Comparison of ENCODE assay signal across 10 cellular contexts in genomic region chr3:187770224-187770623, GRCh38. TPM values are rescaled to one million over a fixed set of nuclear protein-coding genes. Genes with fewer than 3 reads are reported as not detected.
DNase-seq lines count a peak whose midpoint lies in the region; ATAC-seq and TF ChIP-seq lines count a peak whose summit lies in the region.
"Had no signal": no experiment of that assay in that cellular context is flagged by ENCODE, and none has a peak within 500 bp of the region (broad histone marks: within the 10 kb centered on the region; RNA-seq: fewer than 3 reads in every experiment).

No MANE protein-coding gene starts in this region.

- CTCF ChIA-PET in Calu3 (lab: Charles Lee): no interaction called here

- no peaks in the 10 kb centered on the region for H3K36me3 Mint-ChIP-seq in memory B cell
- no peaks in the 10 kb centered on the region for H3K36me3 Mint-ChIP-seq in Calu3 (ENCODE audit: insufficient read depth, unreplicated experiment)

- peaks cover 18% of the 10 kb centered on the region for H3K4me1 Mint-ChIP-seq in memory B cell
- peaks cover 6% of the 10 kb centered on the region for H3K4me1 Mint-ChIP-seq in Calu3 (ENCODE audit: low read depth, unreplicated experiment)

- BruUV-seq in Calu3 (replicated peaks; lab: Mats Ljungman, UMichigan): no TSS peak

- H3K27me3 Mint-ChIP-seq in memory B cell: no peaks in the 10 kb centered on the region
- H3K27me3 Mint-ChIP-seq in Calu3 (ENCODE audit: unreplicated experiment): no peaks in the 10 kb centered on the region

- DNase-seq in NCI-H1694 (lab: John Stamatoyannopoulos, UW) (peak; percentile 66), memory B cell (ENCODE audit: low spot score in 2 of 2) (no peak), head of caudate nucleus (no peak), cerebellar cortex (ENCODE audit: low spot score) (no peak), Calu3 (no peak), cerebellar nuclear complex (lab: John Stamatoyannopoulos, UW) (no peak)
- DNase-seq: amygdala, hippocampal formation had no signal

- intact Hi-C loops in head of caudate nucleus (cut with DNase I): no loop called here
- intact Hi-C loops in Calu3 (cut with micrococcal nuclease; ENCODE audit: unreplicated experiment): no loop called here

- H3K4me3 Mint-ChIP-seq in memory B cell (no peak overlapping the region), Calu3 (ENCODE audit: low read depth, unreplicated experiment) (no peak overlapping the region)

- TF ChIP-seq CTCF in Calu3 (IDR thresholded peaks at IDR 0.05; ENCODE audit: unreplicated experiment): no peak

- H3K9me3 Mint-ChIP-seq in memory B cell (no peaks in the 10 kb centered on the region), Calu3 (ENCODE audit: low read depth, unreplicated experiment) (no peaks in the 10 kb centered on the region)

- ATAC-seq in GM18868 (IDR thresholded peaks at IDR 0.05; ENCODE audit: unreplicated experiment): peak; percentile 77
- peak; percentile 47 for ATAC-seq in GM21825 (IDR thresholded peaks at IDR 0.05; ENCODE audit: unreplicated experiment)
- ATAC-seq in memory B cell (ENCODE audit: low read depth): peak; percentile 20

- H3K27ac Mint-ChIP-seq in memory B cell (peak overlapping the region; percentile 39), Calu3 (ENCODE audit: unreplicated experiment) (no peak overlapping the region)

RNA-seq across cellular contexts. Expression of gene BCL6, which starts 25.0 kb away (rescaled TPM):
- 28.3 and 35.1 TPM in 2 replicates for total RNA-seq in Calu3 (2022)

Comparison
In these comparisons a context has a peak if more than half of its experiments do, and no peak if none do; other contexts are left out.
1. ATAC-seq: peak in every context shown above with its lines; median percentile 77 in GM18868; 47 in GM21825; 20 in memory B cell.